Comparison of ENCODE assay signal across 9 cellular contexts in genomic region chr15:64521201-64521600, GRCh38.
A peak's percentile ranks its signal among the peaks of the same experiment; 100 is the strongest.
DNase-seq lines count a peak whose midpoint lies in the region; ATAC-seq and TF ChIP-seq lines count a peak whose summit lies in the region.
"Had no signal": no experiment of that assay in that cellular context is flagged by ENCODE, and none has a peak within 500 bp of the region (broad histone marks: within the 10 kb centered on the region; RNA-seq: fewer than 3 reads in every experiment).

No MANE protein-coding gene starts in this region.

- DNase-seq in M059J (ENCODE audit: low read depth) (peak; percentile 32), MCF 10A (ENCODE audit: unreplicated experiment) (peak; percentile 17), left lung (no peak), thyroid gland (peak in 1 of 2 donors; percentile 21), NCI-H345 treated with DMSO at 0.1 percent for 48 hours (lab: John Stamatoyannopoulos, UW; ENCODE audit: unreplicated experiment) (no peak), NCI-H524 treated with DMSO at 0.1 percent for 48 hours (lab: John Stamatoyannopoulos, UW) (no peak), UCSD-AML1 (lab: John Stamatoyannopoulos, UW; ENCODE audit: unreplicated experiment) (no peak)
- DNase-seq: activated CD4-positive, alpha-beta T cell treated with anti-CD3 and anti-CD28 coated beads for 1 hour; activated naive CD4-positive, alpha-beta T cell treated with anti-CD3 and anti-CD28 coated beads, Interleukin-2, amount 50 U/mL, for 16 hours had no signal

- CTCF ChIA-PET in MCF 10A (lab: Yijun Ruan, JAX): interaction anchor here (0.6 kb wide), 1 partner anchor 142 kb away, joined by 3 read pairs; no protein-coding TSS in a partner anchor

- peak overlapping the region in 1 of 2 donors; percentile 34 for H3K27ac ChIP-seq in left lung
- H3K27ac ChIP-seq in thyroid gland: peak overlapping the region in 2 of 3 donors; percentile 4 to 13

- H3K4me3 ChIP-seq in left lung (no peak overlapping the region), thyroid gland (replicated peaks in 1 of 3) (no peak overlapping the region)

- no peak overlapping the region for H3K4me3 Mint-ChIP-seq in MCF 10A (ENCODE audit: unreplicated experiment)

- no peaks in the 10 kb centered on the region for H3K9me3 Mint-ChIP-seq in MCF 10A (ENCODE audit: unreplicated experiment)

- 59 to 63% methylated on average over 1 of the region's 1 CpG for WGBS in thyroid gland, 2 donors

- H3K36me3 ChIP-seq in left lung (no peaks in the 10 kb centered on the region), thyroid gland (no peaks in the 10 kb centered on the region)

- peak overlapping the region; percentile 19 for H3K27ac Mint-ChIP-seq in MCF 10A (ENCODE audit: low read depth, unreplicated experiment)

- H3K27me3 Mint-ChIP-seq in MCF 10A (ENCODE audit: insufficient read depth, unreplicated experiment): no peaks in the 10 kb centered on the region

- no peaks in the 10 kb centered on the region for H3K9me3 ChIP-seq in left lung
- no peaks in the 10 kb centered on the region for H3K9me3 ChIP-seq in thyroid gland

- peaks cover 11% of the 10 kb centered on the region for H3K36me3 Mint-ChIP-seq in MCF 10A (ENCODE audit: insufficient read depth, unreplicated experiment)

- H3K27me3 ChIP-seq in left lung: no peaks in the 10 kb centered on the region
- no peaks in the 10 kb centered on the region for H3K27me3 ChIP-seq in thyroid gland

- TF ChIP-seq POLR2A in thyroid gland (IDR thresholded peaks at IDR 0.05): no peak

- peak; percentile 22 for ATAC-seq in left lung

- POLR2A ChIA-PET in MCF 10A (lab: Yijun Ruan, JAX): interaction anchor here (0.8 to 1.7 kb wide), 6 partner anchors 9 to 121 kb away, joined by 3 to 4 read pairs (median 3); no protein-coding TSS in a partner anchor

- TF ChIP-seq CTCF in MCF 10A (IDR thresholded peaks at IDR 0.05; ENCODE audit: unreplicated experiment) (no peak), left lung (IDR thresholded peaks at IDR 0.05) (no peak), thyroid gland (IDR thresholded peaks at IDR 0.05) (no peak)

- BruUV-seq in MCF 10A (replicated peaks; lab: Mats Ljungman, UMichigan): no TSS peak

- H3K4me1 Mint-ChIP-seq in MCF 10A (ENCODE audit: insufficient read depth, unreplicated experiment): peaks cover 32% of the 10 kb centered on the region

- intact Hi-C loops in MCF 10A (cut with micrococcal nuclease): no loop called here
- intact Hi-C loops in left lung (cut with DNase I): no loop called here
- intact Hi-C loops in thyroid gland (cut with DNase I): no loop called here

- peaks cover 10 to 15% of the 10 kb centered on the region in 2 donors for H3K4me1 ChIP-seq in left lung
- peaks cover 9 to 27% of the 10 kb centered on the region in 2 donors for H3K4me1 ChIP-seq in thyroid gland

Comparison
In these comparisons a context has a peak if more than half of its experiments do, and no peak if none do; other contexts are left out.
1. DNase-seq: peak in M059J (single experiment) and MCF 10A (single experiment); none in left lung (0 of 2), NCI-H345 treated with DMSO at 0.1 percent for 48 hours (single experiment), NCI-H524 treated with DMSO at 0.1 percent for 48 hours (single experiment) and UCSD-AML1 (single experiment).